Comparison of ENCODE assay signal across 27 cellular contexts in the genomic region with DNA sequence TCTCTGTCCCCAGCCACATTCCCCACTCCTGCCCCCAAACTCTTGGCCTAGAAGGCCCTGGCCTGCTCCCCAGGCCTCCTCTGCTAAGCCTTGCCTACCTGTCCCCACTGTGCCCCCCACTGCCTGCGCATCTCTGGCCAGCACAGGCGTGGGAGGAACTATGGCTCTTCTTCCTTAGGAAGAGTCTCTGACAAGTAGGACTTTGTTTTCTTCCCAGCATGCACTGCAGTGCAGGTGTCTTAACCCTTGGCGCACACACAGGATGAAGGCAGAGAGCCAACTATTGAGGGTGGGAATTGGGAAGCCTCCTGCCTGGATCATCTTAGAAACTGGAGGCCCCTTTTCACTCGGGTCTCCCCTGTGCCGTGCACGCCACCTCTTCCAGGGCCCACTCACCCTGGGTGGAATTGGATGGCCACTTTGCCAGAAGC. TPM values are rescaled to one million over a fixed set of nuclear protein-coding genes. Genes with fewer than 3 reads are reported as not detected.
DNase-seq lines count a peak whose midpoint lies in the region; ATAC-seq, FAIRE-seq and TF ChIP-seq lines count a peak whose summit lies in the region.
"Had no signal": no experiment of that assay in that cellular context is flagged by ENCODE, and none has a peak within 500 bp of the region (broad histone marks: within the 10 kb centered on the region; RNA-seq: fewer than 3 reads in every experiment).

No MANE protein-coding gene starts in this region.

- H3K9me3 Mint-ChIP-seq in activated T-cell treated with anti-CD3 and anti-CD28 coated beads, Interleukin-2, amount 50 U/mL, for 24 hours: no peaks in the 10 kb centered on the region
- H3K9me3 Mint-ChIP-seq in IgD-negative memory B cell: no peaks in the 10 kb centered on the region
- H3K9me3 Mint-ChIP-seq: immature natural killer cell had no signal

- H3K36me3 ChIP-seq in HepG2 (replicated peaks in 1 of 2; ENCODE audit: control insufficient read depth in 1 of 2, insufficient read depth in 2 of 2, low read length in 2 of 2) (peaks cover 13 to 45% of the 10 kb centered on the region in 2 experiments), spleen (peaks cover 0 to 89% (median 59%) of the 10 kb centered on the region in 6 donors)

- no TSS peak for BruUV-seq in HepG2 (replicated peaks; lab: Mats Ljungman, UMichigan)

- H3K79me2 ChIP-seq in HepG2 (ENCODE audit: insufficient read depth, low read length): peaks cover 44% of the 10 kb centered on the region

- DNase-seq in activated T-cell treated with anti-CD3 and anti-CD28 coated beads, Interleukin-2, amount 50 U/mL, for 24 hours: no peak
- DNase-seq in activated T-cell treated with anti-CD3 and anti-CD28 coated beads, Interleukin-2, amount 50 U/mL, for 1 hour: no peak
- no peak for DNase-seq in HepG2 (ENCODE audit: low spot score)
- DNase-seq in spleen: peak; percentile 57
- no peak for DNase-seq in stimulated activated CD4-positive, alpha-beta T cell treated with anti-CD3 and anti-CD28 coated beads, Interleukin-2, amount 100 ng/mL, for 24 hours
- no peak for DNase-seq in A172 (ENCODE audit: low spot score)
- DNase-seq in SK-N-DZ (ENCODE audit: low spot score): no peak
- DNase-seq: activated CD4-positive, CD25-positive, alpha-beta regulatory T cell treated with anti-CD3 and anti-CD28 coated beads, Interleukin-2, amount 50 U/mL, for 72 hours; activated effector memory CD4-positive, alpha-beta T cell treated with Interleukin-2 at 50 U/mL for 16 hours; amniotic stem cell; BE2C; immature natural killer cell; lower lobe of right lung; MG63; NCI-H1436; NCI-H524; stimulated activated CD4-positive, alpha-beta T cell treated with anti-CD3 and anti-CD28 coated beads, Interleukin-4, amount 100 ng/mL, for 1 hour; upper lobe of right lung had no signal

- H3K4me3 Mint-ChIP-seq in activated T-cell treated with anti-CD3 and anti-CD28 coated beads, Interleukin-2, amount 50 U/mL, for 24 hours: no peak overlapping the region
- peak overlapping the region in 3 of 4 donors; percentile 68 to 86 (median 76) for H3K4me3 Mint-ChIP-seq in IgD-negative memory B cell

- CTCF ChIA-PET in HepG2 (lab: Yijun Ruan, JAX; ENCODE audit: low intra/inter-chr PET ratio, low total read pairs): interaction anchor here (1.2 to 1.3 kb wide), 2 partner anchors 10 to 11 kb away, joined by 3 read pairs; a partner anchor contains a TSS

- H3K9me3 ChIP-seq in HepG2 (ENCODE audit: low read length) (no peaks in the 10 kb centered on the region), spleen (no peaks in the 10 kb centered on the region)
- H3K9me3 ChIP-seq: BE2C, heart left ventricle, lower lobe of right lung, MG63, upper lobe of right lung had no signal

- H3K4me1 Mint-ChIP-seq in activated T-cell treated with anti-CD3 and anti-CD28 coated beads, Interleukin-2, amount 50 U/mL, for 24 hours (ENCODE audit: low read depth): peaks cover 25% of the 10 kb centered on the region
- peaks cover 12 to 25% (median 12%) of the 10 kb centered on the region in 3 donors for H3K4me1 Mint-ChIP-seq in IgD-negative memory B cell

- H3K9ac ChIP-seq in HepG2 (ENCODE audit: insufficient read depth, low read depth, low read length): peak overlapping the region; percentile 47

- H3K27me3 Mint-ChIP-seq in activated T-cell treated with anti-CD3 and anti-CD28 coated beads, Interleukin-2, amount 50 U/mL, for 24 hours: no peaks in the 10 kb centered on the region
- no peaks in the 10 kb centered on the region for H3K27me3 Mint-ChIP-seq in IgD-negative memory B cell

- ATAC-seq in HepG2: peak; percentile 0; the same call in 2 of the 3 replicates
- ATAC-seq: HCT116, heart left ventricle, lower lobe of right lung, upper lobe of right lung had no signal

- intact Hi-C loops in HepG2 (cut with micrococcal nuclease; ENCODE audit: unreplicated experiment): no loop called here
- intact Hi-C loops in spleen (cut with DNase I; ENCODE audit: low total_unique reads): no loop called here

- peak; percentile 12 for FAIRE-seq in HepG2 (lab: Jason Lieb, UNC)
- FAIRE-seq: A204.1, bronchial epithelial cell, D721Med, endothelial cell of umbilical vein, GM18507 had no signal

- POLR2A ChIA-PET in HepG2 (lab: Yijun Ruan, JAX): interaction anchor here (1.0 to 2.6 kb wide), 5 partner anchors 9 to 368 kb away, joined by 5 to 42 read pairs (median 14); a partner anchor contains a TSS

- TF ChIP-seq RAD21 in HepG2 (CRISPR knock-in tag; IDR thresholded peaks at IDR 0.05): no peak

- H3K4me3 ChIP-seq in HepG2 (replicated peaks in 1 of 3; ENCODE audit: insufficient read depth in 1 of 3, low read depth in 2 of 3, low read length in 3 of 3): peak overlapping the region in 2 of 3 experiments; percentile 12 to 56; a peak in 3 of 6 replicates
- no peak overlapping the region for H3K4me3 ChIP-seq in spleen
- H3K4me3 ChIP-seq: heart left ventricle, lower lobe of right lung, MG63, upper lobe of right lung had no signal

- no peaks in the 10 kb centered on the region for H3K27me3 ChIP-seq in HepG2 (ENCODE audit: control insufficient read depth in 1 of 2, insufficient read depth in 2 of 2, low read length in 2 of 2)
- H3K27me3 ChIP-seq in spleen (replicated peaks in 1 of 7): no peaks in the 10 kb centered on the region
- H3K27me3 ChIP-seq: BE2C, heart left ventricle, MG63, upper lobe of right lung had no signal

- peak overlapping the region; percentile 78 for H3K4me2 ChIP-seq in HepG2 (ENCODE audit: low read depth, low read length)

- H3K27ac Mint-ChIP-seq in activated T-cell treated with anti-CD3 and anti-CD28 coated beads, Interleukin-2, amount 50 U/mL, for 24 hours: peak overlapping the region; percentile 47
- peak overlapping the region; percentile 23 to 99 (median 90) for H3K27ac Mint-ChIP-seq in IgD-negative memory B cell

- WGBS in HepG2 (ENCODE audit: low lambda C conversion rate): 52% methylated on average over 6 of the region's 6 CpGs
- 92 to 98% (median 93%) methylated on average over 6 of the region's 6 CpGs for WGBS in spleen, 5 donors

- H3K36me3 Mint-ChIP-seq in activated T-cell treated with anti-CD3 and anti-CD28 coated beads, Interleukin-2, amount 50 U/mL, for 24 hours (ENCODE audit: low read depth): peaks cover 71% of the 10 kb centered on the region
- H3K36me3 Mint-ChIP-seq in IgD-negative memory B cell: no peaks in the 10 kb centered on the region

- peaks cover 80% of the 10 kb centered on the region for H3K4me1 ChIP-seq in HepG2 (ENCODE audit: insufficient read depth, low read length)
- H3K4me1 ChIP-seq in spleen: peaks cover 18 to 86% (median 34%) of the 10 kb centered on the region in 6 donors

- H4K20me1 ChIP-seq in HepG2 (ENCODE audit: insufficient read depth, low read length): peaks cover 9% of the 10 kb centered on the region

- TF ChIP-seq EP300 in HepG2 (IDR thresholded peaks at IDR 0.05; ENCODE audit: low read depth in 2 of 2, low read length in 2 of 2) (no peak), HepG2 (CRISPR knock-in tag; IDR thresholded peaks at IDR 0.05; ENCODE audit: borderline replicate concordance) (no peak)

- in situ Hi-C loops in HepG2 (cut with HindIII; ENCODE audit: extremely low pct_ligation_motif_present, low pct_unique_long_range_greater_than_20kb): no loop called here

- TF ChIP-seq POLR2A in HepG2 (IDR thresholded peaks at IDR 0.05; ENCODE audit: insufficient read depth in 1 of 2, low read depth in 2 of 2, low read length in 2 of 2) (no peak), spleen (IDR thresholded peaks at IDR 0.05) (no peak)

- H3K27ac ChIP-seq in HepG2 (ENCODE audit: extremely low read length, insufficient read depth, low read length): peak overlapping the region; percentile 92
- H3K27ac ChIP-seq in spleen: peak overlapping the region in 2 of 8 donors; percentile 11 to 18
- H3K27ac ChIP-seq: heart left ventricle, lower lobe of right lung, upper lobe of right lung had no signal

- TF ChIP-seq CTCF in HepG2 (CRISPR knock-in tag; IDR thresholded peaks at IDR 0.05): no peak
- no peak for TF ChIP-seq CTCF in spleen (IDR thresholded peaks at IDR 0.05 in 8 of 11, conservative IDR thresholded peaks at IDR 0.05 in 3 of 11)

- no peak overlapping the region for H2AFZ ChIP-seq in HepG2 (ENCODE audit: low read length)

RNA-seq across cellular contexts. Expression of a gene that starts 3.6 kb away (rescaled TPM):
- polyA plus RNA-seq in IgD-negative memory B cell: 22.2 TPM
- total RNA-seq in HepG2 (2016; rRNA removed; fragmentation: Illumina TruSeq; extraction: Trizol): 13.8 and 39.1 TPM in 2 replicates
- total RNA-seq in HepG2 (2016; cell fraction: cytosol; rRNA removed; fragmentation: Illumina TruSeq; extraction: Trizol; ENCODE audit: low read depth): 14.4 and 16.3 TPM in 2 replicates
- 15.5 and 37.7 TPM in 2 replicates for total RNA-seq in HepG2 (2016; cell fraction: insoluble cytoplasmic fraction; rRNA removed; fragmentation: Illumina TruSeq; extraction: Trizol)
- 11.4 and 12.8 TPM in 2 replicates for total RNA-seq in HepG2 (2016; cell fraction: membrane; rRNA removed; fragmentation: Illumina TruSeq; extraction: Trizol)
- 56.5 and 57.9 TPM in 2 replicates for total RNA-seq in HepG2 (2016; cell fraction: nucleus; rRNA removed; fragmentation: Illumina TruSeq; extraction: Trizol)
- polyA plus RNA-seq in HepG2 (2011; rRNA removed): 33.5 and 51.3 TPM in 2 replicates
- polyA plus RNA-seq in HepG2 (2011; cell fraction: cytosol; rRNA removed): 12.9 and 24.3 TPM in 2 replicates
- 624 and 803 TPM in 2 replicates for polyA plus RNA-seq in HepG2 (2011; cell fraction: nucleus; rRNA removed)
- 30.1 and 34.2 TPM in 2 replicates for polyA plus RNA-seq in HepG2 (2012)
- 5.3 and 8.4 TPM in 2 replicates for polyA plus RNA-seq in HepG2 (2016; cell fraction: cytosol; fragmentation: Illumina TruSeq; extraction: Trizol; ENCODE audit: low read depth)
- polyA plus RNA-seq in HepG2 (2016; cell fraction: insoluble cytoplasmic fraction; fragmentation: Illumina TruSeq; extraction: Trizol; ENCODE audit: low read depth): 11.9 and 12.8 TPM in 2 replicates
- polyA plus RNA-seq in HepG2 (2016; cell fraction: membrane; fragmentation: Illumina TruSeq; extraction: Trizol; ENCODE audit: low read depth): 7.2 and 9.8 TPM in 2 replicates
- polyA plus RNA-seq in HepG2 (2016; cell fraction: nucleus; fragmentation: Illumina TruSeq; extraction: Trizol; ENCODE audit: insufficient read depth, low read depth): 125 and 129 TPM in 2 replicates
- 20.8 and 63.2 TPM in 2 replicates for polyA minus RNA-seq in HepG2 (2011; rRNA and poly(A)+ RNA removed; ENCODE audit: low replicate concordance)
- 11.8 and 13.7 TPM in 2 replicates for polyA minus RNA-seq in HepG2 (2011; cell fraction: cytosol; rRNA and poly(A)+ RNA removed)
- polyA minus RNA-seq in HepG2 (2011; cell fraction: nucleus; rRNA and poly(A)+ RNA removed): 81.2 and 102 TPM in 2 replicates
- 10 to 100 TPM; 59.9 to 94.0 (median 70.9) TPM for total RNA-seq in spleen
- polyA plus RNA-seq in spleen: 10 to 100 TPM; 37.8 to 72.0 (median 38.5) TPM
- 71.3 and 76.8 TPM in 2 replicates for total RNA-seq in A172 (2014; rRNA removed; shearing (Covaris generic))
- 48.0 and 78.2 TPM in 2 replicates for polyA plus RNA-seq in SK-N-DZ (2014; cell fraction: cytosol; rRNA removed)
- polyA plus RNA-seq in SK-N-DZ (2014; cell fraction: nucleus; rRNA removed): 525 and 549 TPM in 2 replicates

RNA-seq across cellular contexts. Expression of a gene that starts 7.4 kb away (rescaled TPM):
- 6.2 TPM for polyA plus RNA-seq in IgD-negative memory B cell
- total RNA-seq in HepG2 (2016; rRNA removed; fragmentation: Illumina TruSeq; extraction: Trizol): not detected in 2 replicates
- not detected in 2 replicates for total RNA-seq in HepG2 (2016; cell fraction: cytosol; rRNA removed; fragmentation: Illumina TruSeq; extraction: Trizol; ENCODE audit: low read depth)
- not detected in 2 replicates for total RNA-seq in HepG2 (2016; cell fraction: insoluble cytoplasmic fraction; rRNA removed; fragmentation: Illumina TruSeq; extraction: Trizol)
- total RNA-seq in HepG2 (2016; cell fraction: membrane; rRNA removed; fragmentation: Illumina TruSeq; extraction: Trizol): not detected in 2 replicates
- not detected in 2 replicates for total RNA-seq in HepG2 (2016; cell fraction: nucleus; rRNA removed; fragmentation: Illumina TruSeq; extraction: Trizol)
- 0.04 TPM in 1 of 2 replicates, not detected in the other for polyA plus RNA-seq in HepG2 (2011; rRNA removed)
- polyA plus RNA-seq in HepG2 (2011; cell fraction: cytosol; rRNA removed): not detected in 2 replicates
- 0.16 TPM in 1 of 2 replicates, not detected in the other for polyA plus RNA-seq in HepG2 (2011; cell fraction: nucleus; rRNA removed)
- polyA plus RNA-seq in HepG2 (2012): not detected in 2 replicates
- polyA plus RNA-seq in HepG2 (2016; cell fraction: cytosol; fragmentation: Illumina TruSeq; extraction: Trizol; ENCODE audit: low read depth): not detected in 2 replicates
- polyA plus RNA-seq in HepG2 (2016; cell fraction: insoluble cytoplasmic fraction; fragmentation: Illumina TruSeq; extraction: Trizol; ENCODE audit: low read depth): not detected in 2 replicates
- polyA plus RNA-seq in HepG2 (2016; cell fraction: membrane; fragmentation: Illumina TruSeq; extraction: Trizol; ENCODE audit: low read depth): not detected in 2 replicates
- polyA plus RNA-seq in HepG2 (2016; cell fraction: nucleus; fragmentation: Illumina TruSeq; extraction: Trizol; ENCODE audit: insufficient read depth, low read depth): not detected in 2 replicates
- 0.10 and 0.16 TPM in 2 replicates for polyA minus RNA-seq in HepG2 (2011; rRNA and poly(A)+ RNA removed; ENCODE audit: low replicate concordance)
- polyA minus RNA-seq in HepG2 (2011; cell fraction: cytosol; rRNA and poly(A)+ RNA removed): not detected in 2 replicates
- 0.37 and 0.52 TPM in 2 replicates for polyA minus RNA-seq in HepG2 (2011; cell fraction: nucleus; rRNA and poly(A)+ RNA removed)
- total RNA-seq in spleen: under 1 TPM in 2 of 7 donors, not detected in 5; 0.37 to 0.97 TPM
- 1 to 10 TPM in 1 of 3 donors, under 1 TPM in 2; 0.70 to 1.5 (median 0.74) TPM for polyA plus RNA-seq in spleen
- total RNA-seq in A172 (2014; rRNA removed; shearing (Covaris generic)): not detected in 2 replicates
- polyA plus RNA-seq in SK-N-DZ (2014; cell fraction: cytosol; rRNA removed): not detected in 2 replicates
- not detected in 2 replicates for polyA plus RNA-seq in SK-N-DZ (2014; cell fraction: nucleus; rRNA removed)
- total RNA-seq: bronchial epithelial cell, endothelial cell of umbilical vein, RPMI7951 had no signal
- polyA plus RNA-seq: endothelial cell of umbilical vein had no signal

RNA-seq across cellular contexts. Expression of a gene that starts 10.1 kb away (rescaled TPM):
- polyA plus RNA-seq in IgD-negative memory B cell (105 TPM), HepG2 (2011; rRNA removed) (20.1 and 21.1 TPM in 2 replicates), spleen (100 to 1,000 TPM in 1 of 3 donors, 10 to 100 TPM in 2; 64.5 to 125 (median 99.7) TPM)
- total RNA-seq in HepG2 (2016; rRNA removed; fragmentation: Illumina TruSeq; extraction: Trizol) (7.2 and 10.4 TPM in 2 replicates), spleen (100 to 1,000 TPM in 4 of 7 donors, 10 to 100 TPM in 3; 82.3 to 199 (median 156) TPM)
- 7.6 and 9.4 TPM in 2 replicates for total RNA-seq in HepG2 (2016; cell fraction: cytosol; rRNA removed; fragmentation: Illumina TruSeq; extraction: Trizol; ENCODE audit: low read depth)
- 5.7 and 10.1 TPM in 2 replicates for total RNA-seq in HepG2 (2016; cell fraction: insoluble cytoplasmic fraction; rRNA removed; fragmentation: Illumina TruSeq; extraction: Trizol)
- total RNA-seq in HepG2 (2016; cell fraction: membrane; rRNA removed; fragmentation: Illumina TruSeq; extraction: Trizol): 11.1 and 14.0 TPM in 2 replicates
- total RNA-seq in HepG2 (2016; cell fraction: nucleus; rRNA removed; fragmentation: Illumina TruSeq; extraction: Trizol): 13.6 and 17.3 TPM in 2 replicates
- polyA plus RNA-seq in HepG2 (2011; cell fraction: cytosol; rRNA removed): 29.7 and 32.0 TPM in 2 replicates
- polyA plus RNA-seq in HepG2 (2011; cell fraction: nucleus; rRNA removed): 42.5 and 51.4 TPM in 2 replicates
- 133 and 154 TPM in 2 replicates for polyA plus RNA-seq in HepG2 (2012)
- 106 and 119 TPM in 2 replicates for polyA plus RNA-seq in HepG2 (2016; cell fraction: cytosol; fragmentation: Illumina TruSeq; extraction: Trizol; ENCODE audit: low read depth)
- polyA plus RNA-seq in HepG2 (2016; cell fraction: insoluble cytoplasmic fraction; fragmentation: Illumina TruSeq; extraction: Trizol; ENCODE audit: low read depth): 50.3 and 60.7 TPM in 2 replicates
- 97.9 and 104 TPM in 2 replicates for polyA plus RNA-seq in HepG2 (2016; cell fraction: membrane; fragmentation: Illumina TruSeq; extraction: Trizol; ENCODE audit: low read depth)
- polyA plus RNA-seq in HepG2 (2016; cell fraction: nucleus; fragmentation: Illumina TruSeq; extraction: Trizol; ENCODE audit: insufficient read depth, low read depth): 168 and 190 TPM in 2 replicates
- polyA minus RNA-seq in HepG2 (2011; rRNA and poly(A)+ RNA removed; ENCODE audit: low replicate concordance): 20.0 and 29.5 TPM in 2 replicates
- polyA minus RNA-seq in HepG2 (2011; cell fraction: cytosol; rRNA and poly(A)+ RNA removed): 52.8 and 62.5 TPM in 2 replicates
- polyA minus RNA-seq in HepG2 (2011; cell fraction: nucleus; rRNA and poly(A)+ RNA removed): 10.4 and 11.5 TPM in 2 replicates
- 24.7 and 51.1 TPM in 2 replicates for total RNA-seq in A172 (2014; rRNA removed; shearing (Covaris generic))
- 46.7 and 54.3 TPM in 2 replicates for polyA plus RNA-seq in SK-N-DZ (2014; cell fraction: cytosol; rRNA removed)
- 26.1 and 32.0 TPM in 2 replicates for polyA plus RNA-seq in SK-N-DZ (2014; cell fraction: nucleus; rRNA removed)

RNA-seq across cellular contexts. Expression of a gene that starts 14.0 kb away (rescaled TPM):
- polyA plus RNA-seq in IgD-negative memory B cell (45.1 TPM), HepG2 (2011; rRNA removed) (129 TPM in 2 replicates), spleen (10 to 100 TPM in 1 of 3 donors, 1 to 10 TPM in 2; 6.2 to 15.5 (median 6.2) TPM)
- total RNA-seq in HepG2 (2016; rRNA removed; fragmentation: Illumina TruSeq; extraction: Trizol) (59.6 and 72.9 TPM in 2 replicates), spleen (10 to 100 TPM; 39.5 to 74.5 (median 56.8) TPM)
- 53.8 and 58.1 TPM in 2 replicates for total RNA-seq in HepG2 (2016; cell fraction: cytosol; rRNA removed; fragmentation: Illumina TruSeq; extraction: Trizol; ENCODE audit: low read depth)
- total RNA-seq in HepG2 (2016; cell fraction: insoluble cytoplasmic fraction; rRNA removed; fragmentation: Illumina TruSeq; extraction: Trizol): 57.5 and 62.0 TPM in 2 replicates
- 43.6 and 57.5 TPM in 2 replicates for total RNA-seq in HepG2 (2016; cell fraction: membrane; rRNA removed; fragmentation: Illumina TruSeq; extraction: Trizol)
- 40.5 and 51.1 TPM in 2 replicates for total RNA-seq in HepG2 (2016; cell fraction: nucleus; rRNA removed; fragmentation: Illumina TruSeq; extraction: Trizol)
- polyA plus RNA-seq in HepG2 (2011; cell fraction: cytosol; rRNA removed): 93.3 and 120 TPM in 2 replicates
- 125 and 138 TPM in 2 replicates for polyA plus RNA-seq in HepG2 (2011; cell fraction: nucleus; rRNA removed)
- polyA plus RNA-seq in HepG2 (2012): 68.8 and 96.6 TPM in 2 replicates
- polyA plus RNA-seq in HepG2 (2016; cell fraction: cytosol; fragmentation: Illumina TruSeq; extraction: Trizol; ENCODE audit: low read depth): 21.1 and 27.5 TPM in 2 replicates
- 55.5 and 59.6 TPM in 2 replicates for polyA plus RNA-seq in HepG2 (2016; cell fraction: insoluble cytoplasmic fraction; fragmentation: Illumina TruSeq; extraction: Trizol; ENCODE audit: low read depth)
- 31.1 and 35.0 TPM in 2 replicates for polyA plus RNA-seq in HepG2 (2016; cell fraction: membrane; fragmentation: Illumina TruSeq; extraction: Trizol; ENCODE audit: low read depth)
- polyA plus RNA-seq in HepG2 (2016; cell fraction: nucleus; fragmentation: Illumina TruSeq; extraction: Trizol; ENCODE audit: insufficient read depth, low read depth): 66.4 and 80.4 TPM in 2 replicates
- polyA minus RNA-seq in HepG2 (2011; rRNA and poly(A)+ RNA removed; ENCODE audit: low replicate concordance): 39.6 and 230 TPM in 2 replicates
- polyA minus RNA-seq in HepG2 (2011; cell fraction: cytosol; rRNA and poly(A)+ RNA removed): 117 and 142 TPM in 2 replicates
- 118 and 140 TPM in 2 replicates for polyA minus RNA-seq in HepG2 (2011; cell fraction: nucleus; rRNA and poly(A)+ RNA removed)
- 15.1 and 21.1 TPM in 2 replicates for total RNA-seq in A172 (2014; rRNA removed; shearing (Covaris generic))
- polyA plus RNA-seq in SK-N-DZ (2014; cell fraction: cytosol; rRNA removed): 14.7 and 18.8 TPM in 2 replicates
- 12.6 and 19.9 TPM in 2 replicates for polyA plus RNA-seq in SK-N-DZ (2014; cell fraction: nucleus; rRNA removed)

RNA-seq across cellular contexts. Expression of a gene that starts 48.9 kb away (rescaled TPM):
- polyA plus RNA-seq in IgD-negative memory B cell: 3.3 TPM
- 13.7 and 17.6 TPM in 2 replicates for total RNA-seq in HepG2 (2016; rRNA removed; fragmentation: Illumina TruSeq; extraction: Trizol)
- 1.3 and 1.4 TPM in 2 replicates for total RNA-seq in HepG2 (2016; cell fraction: cytosol; rRNA removed; fragmentation: Illumina TruSeq; extraction: Trizol; ENCODE audit: low read depth)
- 12.6 and 15.8 TPM in 2 replicates for total RNA-seq in HepG2 (2016; cell fraction: insoluble cytoplasmic fraction; rRNA removed; fragmentation: Illumina TruSeq; extraction: Trizol)
- total RNA-seq in HepG2 (2016; cell fraction: membrane; rRNA removed; fragmentation: Illumina TruSeq; extraction: Trizol): 4.8 and 5.7 TPM in 2 replicates
- 12.6 and 14.4 TPM in 2 replicates for total RNA-seq in HepG2 (2016; cell fraction: nucleus; rRNA removed; fragmentation: Illumina TruSeq; extraction: Trizol)
- polyA plus RNA-seq in HepG2 (2011; rRNA removed): 7.7 and 8.4 TPM in 2 replicates
- 3.7 and 4.9 TPM in 2 replicates for polyA plus RNA-seq in HepG2 (2011; cell fraction: cytosol; rRNA removed)
- polyA plus RNA-seq in HepG2 (2011; cell fraction: nucleus; rRNA removed): 29.9 and 35.0 TPM in 2 replicates
- 5.7 TPM in 2 replicates for polyA plus RNA-seq in HepG2 (2012)
- 1.0 and 1.2 TPM in 2 replicates for polyA plus RNA-seq in HepG2 (2016; cell fraction: cytosol; fragmentation: Illumina TruSeq; extraction: Trizol; ENCODE audit: low read depth)
- polyA plus RNA-seq in HepG2 (2016; cell fraction: insoluble cytoplasmic fraction; fragmentation: Illumina TruSeq; extraction: Trizol; ENCODE audit: low read depth): 8.4 and 11.8 TPM in 2 replicates
- polyA plus RNA-seq in HepG2 (2016; cell fraction: membrane; fragmentation: Illumina TruSeq; extraction: Trizol; ENCODE audit: low read depth): 2.4 and 3.2 TPM in 2 replicates
- 22.4 and 24.8 TPM in 2 replicates for polyA plus RNA-seq in HepG2 (2016; cell fraction: nucleus; fragmentation: Illumina TruSeq; extraction: Trizol; ENCODE audit: insufficient read depth, low read depth)
- 11.0 and 28.2 TPM in 2 replicates for polyA minus RNA-seq in HepG2 (2011; rRNA and poly(A)+ RNA removed; ENCODE audit: low replicate concordance)
- polyA minus RNA-seq in HepG2 (2011; cell fraction: cytosol; rRNA and poly(A)+ RNA removed): 9.1 and 10.4 TPM in 2 replicates
- 10.0 and 13.8 TPM in 2 replicates for polyA minus RNA-seq in HepG2 (2011; cell fraction: nucleus; rRNA and poly(A)+ RNA removed)
- 10 to 100 TPM in 6 of 7 donors, 1 to 10 TPM in 1; 9.7 to 15.3 (median 12.8) TPM for total RNA-seq in spleen
- 1 to 10 TPM; 2.2 to 5.1 (median 2.2) TPM for polyA plus RNA-seq in spleen
- total RNA-seq in A172 (2014; rRNA removed; shearing (Covaris generic)): 8.6 and 18.0 TPM in 2 replicates
- polyA plus RNA-seq in SK-N-DZ (2014; cell fraction: cytosol; rRNA removed): 13.5 and 17.0 TPM in 2 replicates
- 19.9 and 29.5 TPM in 2 replicates for polyA plus RNA-seq in SK-N-DZ (2014; cell fraction: nucleus; rRNA removed)

Comparison
In these comparisons a context has a peak if more than half of its experiments do, and no peak if none do; other contexts are left out.
1. H3K4me3 ChIP-seq: peak in HepG2 (2 of 3); none in spleen (0 of 8).